In genomic region chr5:138045283-138045682, GRCh38 we compare ENCODE assay signal across 4 cellular contexts.
TF ChIP-seq lines count a peak whose summit lies in the region.

No MANE protein-coding gene starts in this region.

TF ChIP-seq in HEK293, 187 proteins besides CTCF, POLR2A, EP300 and RAD21:
- TF ChIP-seq ZNF121 (tag by site-specific recombination; IDR thresholded peaks at IDR 0.05) (peak; percentile 51; the same call in 1 of the 2 replicates), PRDM10 (tag by site-specific recombination; IDR thresholded peaks at IDR 0.05) (0 out of 2 replicates have a peak, but pooled peaks have one; percentile 29)

TF ChIP-seq in WTC11, 78 proteins besides CTCF, POLR2A, EP300 and RAD21:
- 0 out of 2 replicates have a peak, but pooled peaks have one; percentile 22 for TF ChIP-seq ZNF121 (CRISPR knock-in tag; IDR thresholded peaks at IDR 0.05)
TF ChIP-seq in WTC11: peak in this region for 1; not testable (repeated sequence) for 77.

TF ChIP-seq in K562, 482 proteins besides CTCF, POLR2A, EP300 and RAD21:
- peak; percentile 68; the same call in 1 of the 2 replicates for TF ChIP-seq ZNF121 (CRISPR knock-in tag; conservative IDR thresholded peaks at IDR 0.05)

TF ChIP-seq in HepG2, 621 proteins besides CTCF, POLR2A, EP300 and RAD21:
- TF ChIP-seq ZNF121 (CRISPR knock-in tag; IDR thresholded peaks at IDR 0.05): 0 out of 2 replicates have a peak, but pooled peaks have one; percentile 19
